10 cellular contexts compared by ENCODE assay signal in genomic region chr6:88166493-88166900, GRCh38. TPM values are rescaled to one million over a fixed set of nuclear protein-coding genes. Genes with fewer than 3 reads are reported as not detected.
DNase-seq lines count a peak whose midpoint lies in the region; ATAC-seq and TF ChIP-seq lines count a peak whose summit lies in the region.
"Had no signal": no experiment of that assay in that cellular context is flagged by ENCODE, and none has a peak within 500 bp of the region (broad histone marks: within the 10 kb centered on the region; RNA-seq: fewer than 3 reads in every experiment).

No MANE protein-coding gene starts in this region.

- no peak for DNase-seq in A673 (ENCODE audit: low spot score)
- peak; percentile 9 for DNase-seq in activated naive CD4-positive, alpha-beta T cell treated with anti-CD3 and anti-CD28 coated beads, Interleukin-2, amount 50 U/mL, for 16 hours
- DNase-seq in stimulated activated CD8-positive, alpha-beta memory T cell treated with anti-CD3 and anti-CD28 coated beads, Interleukin-4, amount 100 ng/mL, for 48 hours, result peak; percentile 25
- no peak for DNase-seq in stimulated activated naive CD4-positive, alpha-beta T cell treated with Interleukin-2 at 50 U/mL for 16 hours (lab: John Stamatoyannopoulos, UW)
- no peak for DNase-seq in activated CD4-positive, alpha-beta T cell treated with anti-CD3 and anti-CD28 coated beads for 48 hours

- H3K36me3 ChIP-seq in A673 (ENCODE audit: insufficient read depth, low read length, poor library complexity, severe bottlenecking) (no peaks in the 10 kb centered on the region), iPS-18a (ENCODE audit: control insufficient read depth, low read depth, low read length) (no peaks in the 10 kb centered on the region)

- POLR2A ChIA-PET in A673 (lab: Charles Lee; ENCODE audit: low non-redundant PET), result no interaction called here

- CTCF ChIA-PET in A673 (lab: Charles Lee), result no interaction called here

- peak overlapping the region; percentile 43 for H3K9ac ChIP-seq in iPS-18a (ENCODE audit: low read length)

- ATAC-seq in GM18868 (IDR thresholded peaks at IDR 0.05; ENCODE audit: unreplicated experiment) (peak; percentile 31), HG03135 (IDR thresholded peaks at IDR 0.05; ENCODE audit: unreplicated experiment) (peak; percentile 35)
- ATAC-seq: HCT116 had no signal

- BruUV-seq in A673 (replicated peaks; lab: Mats Ljungman, UMichigan), result no TSS peak

- peaks cover 9% of the 10 kb centered on the region for H3K4me1 ChIP-seq in A673 (ENCODE audit: insufficient read depth, low read length, poor library complexity, severe bottlenecking)
- H3K4me1 ChIP-seq in iPS-18a (ENCODE audit: control insufficient read depth, low read depth, low read length), result peaks cover 9% of the 10 kb centered on the region

- no peak overlapping the region for H3K27ac ChIP-seq in A673 (ENCODE audit: low read depth, low read length, poor library complexity, severe bottlenecking)
- H3K27ac ChIP-seq in iPS-18a (ENCODE audit: low read length), result no peak overlapping the region

- intact Hi-C loops in A673 (cut with micrococcal nuclease; ENCODE audit: unreplicated experiment), result no loop called here

- TF ChIP-seq CTCF in A673 (conservative IDR thresholded peaks at IDR 0.05; ENCODE audit: low read depth, low read length), result no peak

- H3K4me3 ChIP-seq in A673 (ENCODE audit: low read depth, low read length, poor library complexity, severe bottlenecking), result peak overlapping the region; percentile 37
- H3K4me3 ChIP-seq in iPS-18a (ENCODE audit: low read length), result peak overlapping the region; percentile 83

- H3K9me3 ChIP-seq in A673 (ENCODE audit: low read depth, low read length, poor library complexity, severe bottlenecking), result no peaks in the 10 kb centered on the region
- no peaks in the 10 kb centered on the region for H3K9me3 ChIP-seq in iPS-18a (ENCODE audit: control insufficient read depth, low read depth, low read length)

- H3K27me3 ChIP-seq in A673 (replicated peaks; ENCODE audit: insufficient read depth, low read depth, low read length, poor library complexity) (peaks cover 93% of the 10 kb centered on the region), iPS-18a (ENCODE audit: control insufficient read depth, insufficient read depth, low read length) (peaks cover 57% of the 10 kb centered on the region)

RNA-seq across cellular contexts. Expression of gene CNR1, which starts 0.3 kb away (rescaled TPM):
- not detected in 2 replicates for total RNA-seq in A673 (2021)
- total RNA-seq: glomerular endothelial cell had no signal

Comparison
In these comparisons a context has a peak if more than half of its experiments do, and no peak if none do; other contexts are left out.
1. DNase-seq: peak in activated naive CD4-positive, alpha-beta T cell treated with anti-CD3 and anti-CD28 coated beads, Interleukin-2, amount 50 U/mL, for 16 hours (single experiment) and stimulated activated CD8-positive, alpha-beta memory T cell treated with anti-CD3 and anti-CD28 coated beads, Interleukin-4, amount 100 ng/mL, for 48 hours (single experiment); none in A673 (single experiment), stimulated activated naive CD4-positive, alpha-beta T cell treated with Interleukin-2 at 50 U/mL for 16 hours (single experiment) and activated CD4-positive, alpha-beta T cell treated with anti-CD3 and anti-CD28 coated beads for 48 hours (single experiment).